In the genomic region with DNA sequence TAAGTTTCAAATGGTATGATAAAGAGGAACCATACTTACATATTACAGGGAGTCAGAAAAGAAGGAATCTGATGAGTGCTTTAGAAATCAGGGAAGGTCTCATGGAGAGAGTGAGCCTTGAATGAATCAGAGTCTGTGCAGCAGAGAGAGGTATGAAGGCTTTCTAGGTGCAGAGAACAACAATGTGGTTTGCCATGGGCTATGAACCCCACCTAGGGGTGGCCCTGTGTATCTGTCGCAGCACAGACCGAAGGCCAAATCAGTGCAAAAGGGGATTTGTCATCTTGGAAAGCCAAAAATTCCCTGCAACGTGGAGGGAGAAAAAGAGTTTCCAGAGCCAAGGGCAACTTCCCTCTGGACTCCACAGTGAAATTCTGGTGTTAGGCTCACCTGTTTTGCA, we compare ENCODE assay signal across 11 cellular contexts. TPM values are rescaled to one million over a fixed set of nuclear protein-coding genes. Genes with fewer than 3 reads are reported as not detected.
DNase-seq lines count a peak whose midpoint lies in the region; ATAC-seq and TF ChIP-seq lines count a peak whose summit lies in the region.
"Had no signal": no experiment of that assay in that cellular context is flagged by ENCODE, and none has a peak within 500 bp of the region (broad histone marks: within the 10 kb centered on the region; RNA-seq: fewer than 3 reads in every experiment).

No MANE protein-coding gene starts in this region.

- DNase-seq in GM12865 (ENCODE audit: low read depth) (peak; percentile 22), HT-29 (ENCODE audit: low spot score) (peak; percentile 47), RWPE2 (ENCODE audit: low spot score) (no peak), HCEC 1CT (no peak), Peyer's patch (no peak), dedifferentiated amniotic fluid mesenchymal stem cell (ENCODE audit: extremely low spot score) (no peak)
- DNase-seq: esophagus squamous epithelium, pancreas had no signal

- H3K4me1 ChIP-seq in RWPE2 (ENCODE audit: insufficient read depth, poor library complexity, severe bottlenecking) (no peaks in the 10 kb centered on the region), liver (ENCODE audit: control insufficient read depth in 4 of 4, insufficient read depth in 4 of 4, low read length in 3 of 4) (peaks cover 0 to 12% (median 0%) of the 10 kb centered on the region in 4 donors), Peyer's patch (no peaks in the 10 kb centered on the region)
- H3K4me1 ChIP-seq: esophagus squamous epithelium, SJSA1 had no signal

- H3K9ac ChIP-seq in liver (ENCODE audit: low read depth in 1 of 2, low read length in 2 of 2), result no peak overlapping the region

- peak; percentile 30 to 65 for TF ChIP-seq RAD21 in liver (IDR thresholded peaks at IDR 0.05)

- ATAC-seq in RWPE2 (ENCODE audit: low read depth), result peak; percentile 60; the same call in 2 of the 3 replicates
- ATAC-seq: activated naive CD4-positive, alpha-beta T cell treated with anti-CD3 and anti-CD28 coated beads, Interleukin-2, amount 50 U/mL, for 72 hours had no signal

- H3K4me3 ChIP-seq in GM12865 (ENCODE audit: low read depth, low read length), result no peak overlapping the region
- no peak overlapping the region for H3K4me3 ChIP-seq in RWPE2 (ENCODE audit: severe bottlenecking)
- no peak overlapping the region for H3K4me3 ChIP-seq in liver (ENCODE audit: low read depth in 1 of 3, low read length in 3 of 3)
- H3K4me3 ChIP-seq in Peyer's patch, result no peak overlapping the region
- H3K4me3 ChIP-seq: esophagus squamous epithelium, pancreas, SJSA1 had no signal

- H3K9me3 ChIP-seq in RWPE2 (ENCODE audit: severe bottlenecking) (no peaks in the 10 kb centered on the region), liver (ENCODE audit: control insufficient read depth in 4 of 4, low read length in 3 of 4) (no peaks in the 10 kb centered on the region), Peyer's patch (no peaks in the 10 kb centered on the region)
- H3K9me3 ChIP-seq: esophagus squamous epithelium, pancreas, SJSA1 had no signal

- no peaks in the 10 kb centered on the region for H3K27me3 ChIP-seq in RWPE2 (ENCODE audit: insufficient read depth, poor library complexity, severe bottlenecking)
- H3K27me3 ChIP-seq in liver (ENCODE audit: control insufficient read depth in 4 of 4, insufficient read depth in 4 of 4, low read length in 3 of 4), result no peaks in the 10 kb centered on the region
- H3K27me3 ChIP-seq in Peyer's patch, result no peaks in the 10 kb centered on the region
- H3K27me3 ChIP-seq: esophagus squamous epithelium, pancreas, SJSA1 had no signal

- 65% methylated on average over 3 of the region's 3 CpGs for WGBS in liver

- TF ChIP-seq CTCF in GM12865 (IDR thresholded peaks at IDR 0.05; ENCODE audit: insufficient read depth, low read depth, low read length, missing control alignments) (peak; percentile 42), RWPE2 (IDR thresholded peaks at IDR 0.05; ENCODE audit: poor library complexity, severe bottlenecking) (peak; percentile 30), liver (IDR thresholded peaks at IDR 0.05; ENCODE audit: low read depth, low read length, missing input control) (peak; percentile 23), Peyer's patch (IDR thresholded peaks at IDR 0.05) (no peak)

- no peak for TF ChIP-seq POLR2A in Peyer's patch (IDR thresholded peaks at IDR 0.05)

- H3K27ac ChIP-seq in RWPE2 (ENCODE audit: poor library complexity, severe bottlenecking) (no peak overlapping the region), liver (ENCODE audit: low read depth in 1 of 2, low read length in 2 of 2) (no peak overlapping the region), Peyer's patch (no peak overlapping the region)
- H3K27ac ChIP-seq: esophagus squamous epithelium, pancreas, SJSA1 had no signal

- H3K36me3 ChIP-seq in RWPE2 (ENCODE audit: low read depth), result no peaks in the 10 kb centered on the region
- no peaks in the 10 kb centered on the region for H3K36me3 ChIP-seq in liver (ENCODE audit: control insufficient read depth in 4 of 4, insufficient read depth in 3 of 4, low read depth in 1 of 4, low read length in 3 of 4)
- H3K36me3 ChIP-seq in Peyer's patch, result no peaks in the 10 kb centered on the region
- H3K36me3 ChIP-seq: esophagus squamous epithelium, pancreas, SJSA1 had no signal

TF ChIP-seq in liver, 16 proteins besides CTCF, POLR2A, EP300 and RAD21:
- TF ChIP-seq RXRA (IDR thresholded peaks at IDR 0.05) (no peak), TAF1 (conservative IDR thresholded peaks at IDR 0.05) (no peak), SP1 (IDR thresholded peaks at IDR 0.05) (no peak), NR2F2 (IDR thresholded peaks at IDR 0.05) (no peak), EGR1 (IDR thresholded peaks at IDR 0.05; ENCODE audit: low read depth in 2 of 2) (no peak), YY1 (IDR thresholded peaks at IDR 0.05) (no peak), GABPA (IDR thresholded peaks at IDR 0.05 in 1 of 2, conservative IDR thresholded peaks at IDR 0.05 in 1 of 2) (no peak), HNF4G (IDR thresholded peaks at IDR 0.05) (no peak), FOXA1 (IDR thresholded peaks at IDR 0.05) (no peak), JUND (IDR thresholded peaks at IDR 0.05) (no peak), FOXA2 (IDR thresholded peaks at IDR 0.05) (no peak)
- TF ChIP-seq, protein P1, sequence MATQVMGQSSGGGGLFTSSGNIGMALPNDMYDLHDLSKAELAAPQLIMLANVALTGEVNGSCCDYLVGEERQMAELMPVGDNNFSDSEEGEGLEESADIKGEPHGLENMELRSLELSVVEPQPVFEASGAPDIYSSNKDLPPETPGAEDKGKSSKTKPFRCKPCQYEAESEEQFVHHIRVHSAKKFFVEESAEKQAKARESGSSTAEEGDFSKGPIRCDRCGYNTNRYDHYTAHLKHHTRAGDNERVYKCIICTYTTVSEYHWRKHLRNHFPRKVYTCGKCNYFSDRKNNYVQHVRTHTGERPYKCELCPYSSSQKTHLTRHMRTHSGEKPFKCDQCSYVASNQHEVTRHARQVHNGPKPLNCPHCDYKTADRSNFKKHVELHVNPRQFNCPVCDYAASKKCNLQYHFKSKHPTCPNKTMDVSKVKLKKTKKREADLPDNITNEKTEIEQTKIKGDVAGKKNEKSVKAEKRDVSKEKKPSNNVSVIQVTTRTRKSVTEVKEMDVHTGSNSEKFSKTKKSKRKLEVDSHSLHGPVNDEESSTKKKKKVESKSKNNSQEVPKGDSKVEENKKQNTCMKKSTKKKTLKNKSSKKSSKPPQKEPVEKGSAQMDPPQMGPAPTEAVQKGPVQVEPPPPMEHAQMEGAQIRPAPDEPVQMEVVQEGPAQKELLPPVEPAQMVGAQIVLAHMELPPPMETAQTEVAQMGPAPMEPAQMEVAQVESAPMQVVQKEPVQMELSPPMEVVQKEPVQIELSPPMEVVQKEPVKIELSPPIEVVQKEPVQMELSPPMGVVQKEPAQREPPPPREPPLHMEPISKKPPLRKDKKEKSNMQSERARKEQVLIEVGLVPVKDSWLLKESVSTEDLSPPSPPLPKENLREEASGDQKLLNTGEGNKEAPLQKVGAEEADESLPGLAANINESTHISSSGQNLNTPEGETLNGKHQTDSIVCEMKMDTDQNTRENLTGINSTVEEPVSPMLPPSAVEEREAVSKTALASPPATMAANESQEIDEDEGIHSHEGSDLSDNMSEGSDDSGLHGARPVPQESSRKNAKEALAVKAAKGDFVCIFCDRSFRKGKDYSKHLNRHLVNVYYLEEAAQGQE (IDR thresholded peaks at IDR 0.05), result no peak
- TF ChIP-seq, protein P2, sequence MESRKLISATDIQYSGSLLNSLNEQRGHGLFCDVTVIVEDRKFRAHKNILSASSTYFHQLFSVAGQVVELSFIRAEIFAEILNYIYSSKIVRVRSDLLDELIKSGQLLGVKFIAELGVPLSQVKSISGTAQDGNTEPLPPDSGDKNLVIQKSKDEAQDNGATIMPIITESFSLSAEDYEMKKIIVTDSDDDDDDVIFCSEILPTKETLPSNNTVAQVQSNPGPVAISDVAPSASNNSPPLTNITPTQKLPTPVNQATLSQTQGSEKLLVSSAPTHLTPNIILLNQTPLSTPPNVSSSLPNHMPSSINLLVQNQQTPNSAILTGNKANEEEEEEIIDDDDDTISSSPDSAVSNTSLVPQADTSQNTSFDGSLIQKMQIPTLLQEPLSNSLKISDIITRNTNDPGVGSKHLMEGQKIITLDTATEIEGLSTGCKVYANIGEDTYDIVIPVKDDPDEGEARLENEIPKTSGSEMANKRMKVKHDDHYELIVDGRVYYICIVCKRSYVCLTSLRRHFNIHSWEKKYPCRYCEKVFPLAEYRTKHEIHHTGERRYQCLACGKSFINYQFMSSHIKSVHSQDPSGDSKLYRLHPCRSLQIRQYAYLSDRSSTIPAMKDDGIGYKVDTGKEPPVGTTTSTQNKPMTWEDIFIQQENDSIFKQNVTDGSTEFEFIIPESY (IDR thresholded peaks at IDR 0.05), result no peak
- TF ChIP-seq, protein P3, sequence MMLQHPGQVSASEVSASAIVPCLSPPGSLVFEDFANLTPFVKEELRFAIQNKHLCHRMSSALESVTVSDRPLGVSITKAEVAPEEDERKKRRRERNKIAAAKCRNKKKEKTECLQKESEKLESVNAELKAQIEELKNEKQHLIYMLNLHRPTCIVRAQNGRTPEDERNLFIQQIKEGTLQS (IDR thresholded peaks at IDR 0.05), result no peak

RNA-seq across cellular contexts. Expression of a gene that starts 3.5 kb away (rescaled TPM):
- total RNA-seq in HT-29 (2014; rRNA removed; shearing (Covaris generic)), result not detected in 2 replicates
- total RNA-seq in liver (10 to 100 TPM in 1 of 2 donors, under 1 TPM in 1; 0.19 to 27.2 TPM), Peyer's patch (10 to 100 TPM in 1 of 4 donors, 1 to 10 TPM in 1, under 1 TPM in 2; 0.35 to 32.2 (median 1.1) TPM)
- polyA plus RNA-seq in liver, result 10 to 100 TPM in 1 of 2 donors, 1 to 10 TPM in 1; 3.3 to 23.5 TPM

Comparison
In these comparisons a context has a peak if more than half of its experiments do, and no peak if none do; other contexts are left out.
1. DNase-seq: peak in GM12865 (single experiment) and HT-29 (single experiment); none in RWPE2 (single experiment), HCEC 1CT (single experiment), Peyer's patch (0 of 3) and dedifferentiated amniotic fluid mesenchymal stem cell (single experiment).
2. CTCF ChIP-seq: peak in GM12865 (single experiment), RWPE2 (single experiment) and liver (single experiment); none in Peyer's patch (0 of 6).